ENCODE assay signal across 31 cellular contexts in genomic region chr3:122312826-122313225, GRCh38. TPM values are rescaled to one million over a fixed set of nuclear protein-coding genes. Genes with fewer than 3 reads are reported as not detected.
DNase-seq lines count a peak whose midpoint lies in the region; ATAC-seq lines count a peak whose summit lies in the region.
"Had no signal": no experiment of that assay in that cellular context is flagged by ENCODE, and none has a peak within 500 bp of the region (broad histone marks: within the 10 kb centered on the region; RNA-seq: fewer than 3 reads in every experiment).

No MANE protein-coding gene starts in this region.

- H3K4me1 ChIP-seq in esophagus (ENCODE audit: control insufficient read depth in 2 of 2, insufficient read depth in 2 of 2, low read length in 1 of 2): peaks cover 0 to 13% of the 10 kb centered on the region in 2 donors
- H3K4me1 ChIP-seq: right atrium auricular region had no signal

- DNase-seq in AML-193 (lab: John Stamatoyannopoulos, UW) (peak; percentile 60 to 70), SKM-1 (lab: John Stamatoyannopoulos, UW; ENCODE audit: unreplicated experiment) (peak; percentile 33), NCI-H2196 (lab: John Stamatoyannopoulos, UW; ENCODE audit: unreplicated experiment) (no peak)
- peak; percentile 90 for DNase-seq in Jurkat, Clone E6-1 (ENCODE audit: low read depth, low spot score)
- no peak for DNase-seq in stimulated activated naive CD8-positive, alpha-beta T cell treated with anti-CD3 and anti-CD28 coated beads, Interleukin-15, Interleukin-2, amounts not matched to agents 100 U/mL and 50 U/mL, for 24 hours
- DNase-seq: ACHN; activated CD4-positive, alpha-beta T cell treated with anti-CD3 and anti-CD28 coated beads for 36 hours; activated CD8-positive, alpha-beta memory T cell treated with anti-CD3 and anti-CD28 coated beads, Interleukin-2, amount 10 ng/mL, durations not matched to agents 7 days and 5 days; activated naive CD4-positive, alpha-beta T cell treated with Interleukin-2 at 50 U/mL for 16 hours; activated T-cell treated with anti-CD3 and anti-CD28 coated beads, Interleukin-2, amount 50 U/mL, for 48 hours; amygdala; DMS153; effector CD8-positive, alpha-beta T cell; H9; heart left ventricle; KG1; NCI-H1048; NCI-H1694 treated with DMSO at 0.1 percent for 48 hours; NCI-H2171 treated with DMSO at 0.1 percent for 48 hours; NCI-H524; SHP77; stimulated activated CD4-positive, alpha-beta T cell treated with anti-CD3 and anti-CD28 coated beads, Interleukin-4, amount 100 ng/mL, for 1 hour; substantia nigra; T-cell had no signal

- no peaks in the 10 kb centered on the region for H3K27me3 ChIP-seq in esophagus (ENCODE audit: control insufficient read depth in 1 of 2, insufficient read depth in 2 of 2, low read length in 2 of 2)
- H3K27me3 ChIP-seq: right atrium auricular region had no signal

- peak overlapping the region; percentile 90 to 94 for H3K27ac ChIP-seq in esophagus (ENCODE audit: low read depth in 2 of 2, low read length in 1 of 2)
- H3K27ac ChIP-seq: heart left ventricle, PC-9, right atrium auricular region had no signal

- no peaks in the 10 kb centered on the region for H3K36me3 ChIP-seq in esophagus (ENCODE audit: control insufficient read depth in 2 of 2, insufficient read depth in 2 of 2, low read length in 1 of 2)
- H3K36me3 ChIP-seq: heart left ventricle, right atrium auricular region had no signal

- H3K4me3 ChIP-seq in Jurkat, Clone E6-1 (ENCODE audit: low read length): no peak overlapping the region
- H3K4me3 ChIP-seq in esophagus (ENCODE audit: low read depth in 1 of 2, low read length in 2 of 2): no peak overlapping the region
- H3K4me3 ChIP-seq: heart left ventricle, lung, PC-9, right atrium auricular region had no signal

- ATAC-seq in stimulated activated naive CD8-positive, alpha-beta T cell treated with anti-CD3 and anti-CD28 coated beads, Interleukin-15, Interleukin-2, amounts not matched to agents 100 U/mL and 50 U/mL, for 24 hours: no peak
- ATAC-seq in GM21423 (IDR thresholded peaks at IDR 0.05; ENCODE audit: unreplicated experiment) (no peak), HG03039 (IDR thresholded peaks at IDR 0.05; ENCODE audit: unreplicated experiment) (no peak)
- ATAC-seq: activated CD4-positive, alpha-beta T cell treated with anti-CD3 and anti-CD28 coated beads for 36 hours; activated CD8-positive, alpha-beta memory T cell treated with anti-CD3 and anti-CD28 coated beads, Interleukin-2, amount 10 ng/mL, durations not matched to agents 7 days and 5 days; heart left ventricle; T-cell had no signal

- H3K9me3 ChIP-seq in esophagus (ENCODE audit: control insufficient read depth in 2 of 2, insufficient read depth in 1 of 2, low read depth in 1 of 2, low read length in 1 of 2): no peaks in the 10 kb centered on the region
- H3K9me3 ChIP-seq: heart left ventricle, right atrium auricular region had no signal

RNA-seq across cellular contexts. Expression of gene CSTA, which starts 12.2 kb away (rescaled TPM):
- not detected for polyA plus RNA-seq in Jurkat, Clone E6-1 (2012; ENCODE audit: insufficient read depth, insufficient read length)
- polyA plus RNA-seq in esophagus: over 10,000 TPM in 1 of 2 donors, 1,000 to 10,000 TPM in 1; 7,202 to 12,533 TPM
- polyA plus RNA-seq: neural cell had no signal

Comparison
In these comparisons a context has a peak if more than half of its experiments do, and no peak if none do; other contexts are left out.
1. DNase-seq: peak in AML-193 (2 of 2), Jurkat, Clone E6-1 (single experiment) and SKM-1 (single experiment); none in stimulated activated naive CD8-positive, alpha-beta T cell treated with anti-CD3 and anti-CD28 coated beads, Interleukin-15, Interleukin-2, amounts not matched to agents 100 U/mL and 50 U/mL, for 24 hours (single experiment) and NCI-H2196 (single experiment).